In genomic region chr7:150992833-150993302, GRCh38 we compare ENCODE assay signal across 1 cellular context.
TF ChIP-seq lines count a peak whose summit lies in the region.

No MANE protein-coding gene starts in this region.

TF ChIP-seq in K562, 482 proteins besides CTCF, POLR2A, EP300 and RAD21 (continued from another document and continues in another):
- TF ChIP-seq ZNF121 (CRISPR knock-in tag; conservative IDR thresholded peaks at IDR 0.05) (no peak), E2F8 (IDR thresholded peaks at IDR 0.05; ENCODE audit: low read depth, partially characterized antibody) (no peak), ZFP36 (IDR thresholded peaks at IDR 0.05; ENCODE audit: low read depth, low read length, partially characterized antibody) (no peak), VEZF1 (CRISPR knock-in tag; IDR thresholded peaks at IDR 0.05) (peak; percentile 71), DPF2 (IDR thresholded peaks at IDR 0.05) (peak; percentile 68), ZC3H4 (CRISPR knock-in tag; IDR thresholded peaks at IDR 0.05; ENCODE audit: borderline replicate concordance) (no peak), ZNF184 (CRISPR knock-in tag; IDR thresholded peaks at IDR 0.05) (no peak), MXI1 (IDR thresholded peaks at IDR 0.05; ENCODE audit: low read depth, low read length) (0 out of 2 replicates have a peak, but pooled peaks have one; percentile 40), CAMTA2 (CRISPR knock-in tag; conservative IDR thresholded peaks at IDR 0.05) (no peak), IRF2 (CRISPR knock-in tag; IDR thresholded peaks at IDR 0.05) (no peak), CREB1 (IDR thresholded peaks at IDR 0.05) (peak; percentile 69), CREB1 (CRISPR knock-in tag; IDR thresholded peaks at IDR 0.05) (peak; percentile 73), ZNF639 (CRISPR knock-in tag; conservative IDR thresholded peaks at IDR 0.05 in 1 of 2, IDR thresholded peaks at IDR 0.05 in 1 of 2) (peak in 1 of 2 experiments; percentile 75; a peak in 2 of 4 replicates), XRCC5 (IDR thresholded peaks at IDR 0.05; ENCODE audit: low read depth, low read length) (peak; percentile 60; the same call in 1 of the 2 replicates), LEF1 (IDR thresholded peaks at IDR 0.05) (no peak), ILF3 (IDR thresholded peaks at IDR 0.05; ENCODE audit: borderline replicate concordance) (no peak), ZNF174 (CRISPR knock-in tag; IDR thresholded peaks at IDR 0.05) (no peak), RBBP5 (IDR thresholded peaks at IDR 0.05; ENCODE audit: borderline replicate concordance, insufficient read depth, low read length, poor library complexity, severe bottlenecking) (no peak), PATZ1 (CRISPR knock-in tag; IDR thresholded peaks at IDR 0.05; ENCODE audit: borderline replicate concordance) (no peak), DEAF1 (CRISPR knock-in tag; IDR thresholded peaks at IDR 0.05) (no peak), UBTF (IDR thresholded peaks at IDR 0.05; ENCODE audit: borderline replicate concordance in 1 of 2, low read depth in 2 of 2, low read length in 2 of 2) (no peak), ETS1 (conservative IDR thresholded peaks at IDR 0.05; ENCODE audit: control insufficient read depth, low read depth, low read length) (peak; percentile 100), ZNF407 (IDR thresholded peaks at IDR 0.05; ENCODE audit: low read depth) (no peak), ZNF217 (CRISPR knock-in tag; IDR thresholded peaks at IDR 0.05) (no peak), MAX (CRISPR knock-in tag; IDR thresholded peaks at IDR 0.05) (peak; percentile 14; the same call in 1 of the 2 replicates), MYBL2 (IDR thresholded peaks at IDR 0.05; ENCODE audit: low read depth) (no peak), MYBL2 (CRISPR knock-in tag; IDR thresholded peaks at IDR 0.05; ENCODE audit: borderline replicate concordance) (no peak), PHF21A (IDR thresholded peaks at IDR 0.05; ENCODE audit: borderline replicate concordance, low read depth) (no peak), SMC3 (conservative IDR thresholded peaks at IDR 0.05; ENCODE audit: insufficient read depth, low read depth, low read length) (0 out of 2 replicates have a peak, but pooled peaks have one; percentile 7), ATF7 (IDR thresholded peaks at IDR 0.05) (peak; percentile 66), EGR1 (conservative IDR thresholded peaks at IDR 0.05) (peak; percentile 77), HCFC1 (IDR thresholded peaks at IDR 0.05; ENCODE audit: low read depth, low read length) (peak; percentile 100)
